Comparison of ENCODE assay signal across 25 cellular contexts in the genomic region with DNA sequence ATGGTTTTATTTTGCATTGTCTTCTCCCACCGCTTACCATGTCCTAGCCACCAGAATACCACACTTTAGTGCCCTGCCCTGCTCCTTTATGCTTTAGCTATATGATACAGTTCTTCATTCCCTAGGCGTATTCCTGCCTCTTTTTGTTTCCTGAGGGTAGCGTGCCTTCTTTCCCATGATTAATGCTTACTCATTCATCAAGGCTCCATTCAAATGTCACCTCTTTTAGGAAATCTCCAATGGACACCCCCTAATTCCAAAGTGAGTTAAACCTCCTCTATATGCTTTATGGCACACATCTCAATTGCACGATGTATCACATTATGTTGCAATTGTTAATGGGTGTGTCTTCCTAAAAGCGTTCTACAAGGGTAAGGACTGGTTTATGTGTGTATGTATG. TPM values are rescaled to one million over a fixed set of nuclear protein-coding genes. Genes with fewer than 3 reads are reported as not detected.
DNase-seq lines count a peak whose midpoint lies in the region; ATAC-seq and TF ChIP-seq lines count a peak whose summit lies in the region.
"Had no signal": no experiment of that assay in that cellular context is flagged by ENCODE, and none has a peak within 500 bp of the region (broad histone marks: within the 10 kb centered on the region; RNA-seq: fewer than 3 reads in every experiment).

No MANE protein-coding gene starts in this region.

- ATAC-seq in RWPE2 (ENCODE audit: low read depth), result peak; percentile 75
- peak; percentile 52 for ATAC-seq in foreskin keratinocyte
- ATAC-seq: T-helper 17 cell had no signal

- no peak overlapping the region for H3K4me3 ChIP-seq in RWPE2 (ENCODE audit: severe bottlenecking)
- H3K4me3 ChIP-seq in ovary, result no peak overlapping the region
- H3K4me3 ChIP-seq: BLaER1 had no signal

- intact Hi-C loops in ovary (cut with DNase I), result no loop called here

- H3K27ac ChIP-seq in RWPE2 (ENCODE audit: poor library complexity, severe bottlenecking) (peak overlapping the region; percentile 34), foreskin keratinocyte (no peak overlapping the region), ovary (no peak overlapping the region)
- H3K27ac ChIP-seq: BLaER1 had no signal

- H3K36me3 ChIP-seq in RWPE2 (ENCODE audit: low read depth) (no peaks in the 10 kb centered on the region), ovary (no peaks in the 10 kb centered on the region)
- H3K36me3 ChIP-seq: BLaER1 had no signal

- POLR2A ChIA-PET in HEK293T (lab: Yijun Ruan, JAX), result no interaction called here

- 74 to 75% (median 75%) methylated on average over 5 of the region's 5 CpGs for WGBS in ovary, 3 donors

- no peak for TF ChIP-seq EP300 in ovary (IDR thresholded peaks at IDR 0.05)

- H3K4me1 ChIP-seq in RWPE2 (ENCODE audit: insufficient read depth, poor library complexity, severe bottlenecking) (no peaks in the 10 kb centered on the region), foreskin keratinocyte (no peaks in the 10 kb centered on the region), ovary (ENCODE audit: insufficient read depth) (no peaks in the 10 kb centered on the region)
- H3K4me1 ChIP-seq: BLaER1 had no signal

- CTCF ChIA-PET in HEK293T (lab: Yijun Ruan, JAX), result interaction anchor here (0.6 kb wide), 1 partner anchor 465 kb away, joined by 3 read pairs; no protein-coding TSS in a partner anchor

- H3K9me3 ChIP-seq in RWPE2 (ENCODE audit: severe bottlenecking) (no peaks in the 10 kb centered on the region), ovary (no peaks in the 10 kb centered on the region)
- H3K9me3 ChIP-seq: BLaER1, SK-N-SH had no signal

- H3K27me3 ChIP-seq in RWPE2 (ENCODE audit: insufficient read depth, poor library complexity, severe bottlenecking) (no peaks in the 10 kb centered on the region), foreskin keratinocyte (no peaks in the 10 kb centered on the region), ovary (no peaks in the 10 kb centered on the region)

- no peak for TF ChIP-seq POLR2A in ovary (IDR thresholded peaks at IDR 0.05)

- TF ChIP-seq CTCF in RWPE2 (IDR thresholded peaks at IDR 0.05; ENCODE audit: poor library complexity, severe bottlenecking), result no peak
- TF ChIP-seq CTCF in foreskin keratinocyte (conservative IDR thresholded peaks at IDR 0.05), result no peak
- no peak for TF ChIP-seq CTCF in ovary (IDR thresholded peaks at IDR 0.05)

- DNase-seq in EL (peak; percentile 3), M059J (ENCODE audit: low read depth) (peak; percentile 56), RWPE2 (ENCODE audit: low spot score) (no peak), foreskin keratinocyte (peak; percentile 24 to 67), ovary (no peak), T-helper 1 cell (no peak), HEK293T (ENCODE audit: extremely low spot score) (no peak)
- DNase-seq: CD4-positive, CD25-positive, alpha-beta regulatory T cell; GF-D8; KBM-7; MM.1S; NCI-H1417; NCI-H1694; NCI-H2171 treated with DMSO at 0.1 percent for 48 hours; NCI-H446; NCI-H526; NCI-H82; NK-92 treated with Interleukin-12 subunit alpha and Interleukin-12 subunit beta, amount 100 ng/mL, for 24 hours; SK-N-SH; SW 1271; T-helper 17 cell had no signal

TF ChIP-seq in HEK293T, 16 proteins besides CTCF, POLR2A, EP300 and RAD21:
- no peak for TF ChIP-seq FOXA1 (IDR thresholded peaks at IDR 0.05)
- no peak for TF ChIP-seq NFRKB (IDR thresholded peaks at IDR 0.05)
- no peak for TF ChIP-seq FOXM1 (IDR thresholded peaks at IDR 0.05; ENCODE audit: borderline replicate concordance)
- TF ChIP-seq FOXK2 (IDR thresholded peaks at IDR 0.05), result no peak
- TF ChIP-seq ZNF384 (IDR thresholded peaks at IDR 0.05), result no peak
- TF ChIP-seq BHLHE40 (IDR thresholded peaks at IDR 0.05; ENCODE audit: borderline replicate concordance), result no peak
- TF ChIP-seq SP1 (IDR thresholded peaks at IDR 0.05), result no peak
- TF ChIP-seq HDGF (IDR thresholded peaks at IDR 0.05; ENCODE audit: borderline replicate concordance), result no peak
- no peak for TF ChIP-seq SUZ12 (IDR thresholded peaks at IDR 0.05)
- no peak for TF ChIP-seq L3MBTL2 (conservative IDR thresholded peaks at IDR 0.05)
- no peak for TF ChIP-seq CTBP1 (IDR thresholded peaks at IDR 0.05; ENCODE audit: borderline replicate concordance)
- no peak for TF ChIP-seq PKNOX1 (IDR thresholded peaks at IDR 0.05)
- no peak for TF ChIP-seq TARDBP (IDR thresholded peaks at IDR 0.05)
- no peak for TF ChIP-seq ARNT (IDR thresholded peaks at IDR 0.05)
- no peak for TF ChIP-seq LEF1 (IDR thresholded peaks at IDR 0.05; ENCODE audit: borderline replicate concordance)
- TF ChIP-seq ELF4 (IDR thresholded peaks at IDR 0.05), result no peak

RNA-seq across cellular contexts. Expression of gene SPANXD, which starts 46.2 kb away (rescaled TPM):
- total RNA-seq in M059J (2014; rRNA removed; shearing (Covaris generic)), result 175 and 210 TPM in 2 replicates
- not detected in 2 replicates for total RNA-seq in foreskin keratinocyte
- polyA plus RNA-seq in foreskin keratinocyte, result not detected in 2 replicates
- not detected for total RNA-seq in ovary
- not detected for polyA plus RNA-seq in ovary
- total RNA-seq: CD4-positive, CD25-positive, alpha-beta regulatory T cell; H1; LHCN-M2; T-helper 17 cell had no signal
- polyA plus RNA-seq: AG04450; CD4-positive, CD25-positive, alpha-beta regulatory T cell; H1 had no signal

Comparison
In these comparisons a context has a peak if more than half of its experiments do, and no peak if none do; other contexts are left out.
1. DNase-seq: peak in EL (single experiment), M059J (single experiment) and foreskin keratinocyte (2 of 2); none in RWPE2 (single experiment), ovary (0 of 5), T-helper 1 cell (0 of 5) and HEK293T (single experiment).
2. RNA of gene SPANXD, which starts 46.2 kb away (total RNA-seq): 175 to 210 TPM in M059J; not detected in foreskin keratinocyte and not detected in ovary; every median in the first group is over 100 times any median in the second.